In genomic region chr3:87145553-87145952, GRCh38 we compare ENCODE assay signal across 9 cellular contexts.
DNase-seq lines count a peak whose midpoint lies in the region; ATAC-seq and TF ChIP-seq lines count a peak whose summit lies in the region.
"Had no signal": no experiment of that assay in that cellular context is flagged by ENCODE, and none has a peak within 500 bp of the region (broad histone marks: within the 10 kb centered on the region; RNA-seq: fewer than 3 reads in every experiment).

No MANE protein-coding gene starts in this region.

- peaks cover 0 to 2% of the 10 kb centered on the region in 2 donors for H3K27me3 Mint-ChIP-seq in CD8-positive, alpha-beta memory T cell

- H3K4me3 ChIP-seq in epithelial cell of proximal tubule (ENCODE audit: low read depth, low read length) = no peak overlapping the region
- no peak overlapping the region for H3K4me3 ChIP-seq in CD8-positive, alpha-beta memory T cell (ENCODE audit: low read length)
- H3K4me3 ChIP-seq: SJSA1 had no signal

- H3K9me3 Mint-ChIP-seq in CD8-positive, alpha-beta memory T cell = peaks cover 7 to 9% (median 8%) of the 10 kb centered on the region in 5 donors

- no peak overlapping the region for H3K27ac Mint-ChIP-seq in CD8-positive, alpha-beta memory T cell

- no peak overlapping the region for H3K4me3 Mint-ChIP-seq in CD8-positive, alpha-beta memory T cell

- H3K36me3 ChIP-seq in CD8-positive, alpha-beta memory T cell (ENCODE audit: insufficient read depth, low read length) = no peaks in the 10 kb centered on the region
- H3K36me3 ChIP-seq: SJSA1 had no signal

- H3K27ac ChIP-seq in CD8-positive, alpha-beta memory T cell (ENCODE audit: low read depth, low read length) = no peak overlapping the region
- H3K27ac ChIP-seq: SJSA1 had no signal

- POLR2A ChIA-PET in CD8-positive, alpha-beta memory T cell (lab: Charles Lee) = no interaction called here

- DNase-seq in EH (ENCODE audit: low read depth) (peak; percentile 54), KBM-7 (peak; percentile 28), epithelial cell of proximal tubule (ENCODE audit: low read depth) (no peak), NCI-H2081 treated with DMSO at 0.1 percent for 48 hours (lab: John Stamatoyannopoulos, UW) (no peak), OCI-M2 (lab: John Stamatoyannopoulos, UW; ENCODE audit: unreplicated experiment) (no peak), COLO829 (ENCODE audit: low spot score) (no peak)
- no peak for DNase-seq in CD8-positive, alpha-beta memory T cell

- peak; percentile 91 for ATAC-seq in GM19463 (IDR thresholded peaks at IDR 0.05; ENCODE audit: unreplicated experiment)

- in situ Hi-C loops in KBM-7 (cut with MboI; ENCODE audit: low pct_unique_long_range_greater_than_20kb, low sequenced_read_pairs) = no loop called here

- no peaks in the 10 kb centered on the region for H3K4me1 Mint-ChIP-seq in CD8-positive, alpha-beta memory T cell

- H3K4me1 ChIP-seq in CD8-positive, alpha-beta memory T cell (ENCODE audit: insufficient read depth, low read length) = no peaks in the 10 kb centered on the region
- H3K4me1 ChIP-seq: SJSA1 had no signal

- no peaks in the 10 kb centered on the region for H3K27me3 ChIP-seq in CD8-positive, alpha-beta memory T cell (ENCODE audit: insufficient read depth, low read length, poor library complexity, severe bottlenecking)
- H3K27me3 ChIP-seq: SJSA1 had no signal

- H3K9me3 ChIP-seq in CD8-positive, alpha-beta memory T cell (ENCODE audit: low read length) = no peaks in the 10 kb centered on the region
- H3K9me3 ChIP-seq: SJSA1 had no signal

- peak; percentile 51 for TF ChIP-seq CTCF in epithelial cell of proximal tubule (conservative IDR thresholded peaks at IDR 0.05; ENCODE audit: low read depth, low read length)

- CTCF ChIA-PET in CD8-positive, alpha-beta memory T cell (lab: Charles Lee) = no interaction called here

- no peaks in the 10 kb centered on the region for H3K36me3 Mint-ChIP-seq in CD8-positive, alpha-beta memory T cell

Comparison
In these comparisons a context has a peak if more than half of its experiments do, and no peak if none do; other contexts are left out.
1. DNase-seq: peak in EH (single experiment) and KBM-7 (single experiment); none in epithelial cell of proximal tubule (single experiment), NCI-H2081 treated with DMSO at 0.1 percent for 48 hours (single experiment), OCI-M2 (single experiment), CD8-positive, alpha-beta memory T cell (0 of 5) and COLO829 (single experiment).